Comparison of ENCODE assay signal across 8 cellular contexts in the genomic region with DNA sequence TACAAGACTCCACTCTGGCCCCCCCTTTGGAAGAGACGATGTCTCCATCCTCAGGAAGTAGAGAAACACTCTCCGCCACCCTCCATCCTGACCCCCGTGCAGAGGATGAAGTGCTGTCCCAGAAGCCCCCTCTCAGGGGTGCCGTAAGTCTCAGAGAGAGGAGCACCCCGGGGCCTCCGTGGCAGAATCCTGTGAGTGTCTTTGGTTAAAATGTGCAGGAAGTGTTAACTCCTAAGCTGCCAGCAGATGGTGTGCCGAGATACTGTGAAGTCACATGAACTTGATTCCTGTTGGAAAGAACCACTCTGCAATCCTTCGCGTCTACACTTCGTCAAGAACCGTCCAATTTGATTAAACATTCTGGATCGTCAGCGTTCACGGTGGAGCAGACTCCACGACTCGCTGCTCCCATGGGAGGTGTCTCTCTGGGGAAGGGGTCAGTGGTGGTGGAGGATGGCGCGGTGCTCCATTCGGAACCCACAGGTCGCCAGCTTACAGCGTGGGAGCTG.
DNase-seq lines count a peak whose midpoint lies in the region; ATAC-seq and TF ChIP-seq lines count a peak whose summit lies in the region.

No MANE protein-coding gene starts in this region.

- TF ChIP-seq CTCF in RWPE2 (IDR thresholded peaks at IDR 0.05; ENCODE audit: poor library complexity, severe bottlenecking), result peak; percentile 34
- peak; percentile 62 for TF ChIP-seq CTCF in choroid plexus epithelial cell (conservative IDR thresholded peaks at IDR 0.05; ENCODE audit: low read depth, low read length)
- peak; percentile 47 for TF ChIP-seq CTCF in nephron progenitor cell (IDR thresholded peaks at IDR 0.05)

- peaks cover 31% of the 10 kb centered on the region for H3K36me3 Mint-ChIP-seq in nephron progenitor cell (ENCODE audit: low read depth)

- peak; percentile 37 for DNase-seq in AG08396 (ENCODE audit: low spot score)
- DNase-seq in RWPE2 (ENCODE audit: low spot score), result no peak
- DNase-seq in choroid plexus epithelial cell (ENCODE audit: low read depth), result peak; percentile 86
- no peak for DNase-seq in nephron progenitor cell
- no peak for DNase-seq in NCI-H1105 (lab: John Stamatoyannopoulos, UW)
- no peak for DNase-seq in epidermal melanocyte (ENCODE audit: insufficient read length, low spot score)
- no peak for DNase-seq in HuH-7 (ENCODE audit: low spot score)

- no peak overlapping the region for H3K4me3 ChIP-seq in RWPE2 (ENCODE audit: severe bottlenecking)
- peak overlapping the region; percentile 46 for H3K4me3 ChIP-seq in choroid plexus epithelial cell (ENCODE audit: low read depth, low read length)

- H3K27ac Mint-ChIP-seq in nephron progenitor cell, result peak overlapping the region; percentile 99

- H3K36me3 ChIP-seq in RWPE2 (ENCODE audit: low read depth), result peaks cover 33% of the 10 kb centered on the region

- H3K9me3 ChIP-seq in RWPE2 (ENCODE audit: severe bottlenecking), result no peaks in the 10 kb centered on the region

- no peaks in the 10 kb centered on the region for H3K9me3 Mint-ChIP-seq in nephron progenitor cell

- H3K27me3 Mint-ChIP-seq in nephron progenitor cell (ENCODE audit: low read depth, poor library complexity), result no peaks in the 10 kb centered on the region

- peaks cover 92% of the 10 kb centered on the region for H3K4me1 Mint-ChIP-seq in nephron progenitor cell

- ATAC-seq in GM19043 (IDR thresholded peaks at IDR 0.05; ENCODE audit: low read depth, unreplicated experiment), result peak; percentile 40
- ATAC-seq in RWPE2 (ENCODE audit: low read depth), result peak; percentile 41; the same call in 1 of the 3 replicates

- H3K4me1 ChIP-seq in RWPE2 (ENCODE audit: insufficient read depth, poor library complexity, severe bottlenecking), result peaks cover 5% of the 10 kb centered on the region

- H3K27me3 ChIP-seq in RWPE2 (ENCODE audit: insufficient read depth, poor library complexity, severe bottlenecking), result no peaks in the 10 kb centered on the region

- no peak overlapping the region for H3K27ac ChIP-seq in RWPE2 (ENCODE audit: poor library complexity, severe bottlenecking)

- H3K4me3 Mint-ChIP-seq in nephron progenitor cell, result peak overlapping the region; percentile 72

Comparison
In these comparisons a context has a peak if more than half of its experiments do, and no peak if none do; other contexts are left out.
1. DNase-seq: peak in AG08396 (single experiment) and choroid plexus epithelial cell (single experiment); none in RWPE2 (single experiment), nephron progenitor cell (single experiment), NCI-H1105 (single experiment), epidermal melanocyte (single experiment) and HuH-7 (single experiment).
2. Peak in every context shown above with its lines, with median percentiles within 50 percentile points of each other: CTCF ChIP-seq.